Comparison of ENCODE assay signal across 9 cellular contexts in genomic region chr1:40801742-40802077, GRCh38. TPM values are rescaled to one million over a fixed set of nuclear protein-coding genes. Genes with fewer than 3 reads are reported as not detected.
A peak's percentile ranks its signal among the peaks of the same experiment; 100 is the strongest.
DNase-seq lines count a peak whose midpoint lies in the region; ATAC-seq and TF ChIP-seq lines count a peak whose summit lies in the region.
"Had no signal": no experiment of that assay in that cellular context is flagged by ENCODE, and none has a peak within 500 bp of the region (broad histone marks: within the 10 kb centered on the region; RNA-seq: fewer than 3 reads in every experiment).

No MANE protein-coding gene starts in this region.

- CTCF ChIA-PET in SK-N-SH (lab: Yijun Ruan, JAX), result no interaction called here

- in situ Hi-C loops in KBM-7 (cut with MboI; ENCODE audit: low pct_unique_long_range_greater_than_20kb, low sequenced_read_pairs), result no loop called here

- no peak for TF ChIP-seq CTCF in SK-N-SH (IDR thresholded peaks at IDR 0.05)

- H2AFZ ChIP-seq in SK-N-SH (ENCODE audit: low read depth), result peak overlapping the region; percentile 64

- 100% methylated on average over 1 of the region's 3 CpGs for WGBS in SK-N-SH (ENCODE audit: low lambda C conversion rate)

- H3K4me3 Mint-ChIP-seq in activated T-helper 17 cell treated with anti-CD3 and anti-CD28 coated beads, Interleukin-2, amount 50 U/mL, for 72 hours, result peak overlapping the region; percentile 65

- no peak for DNase-seq in SK-N-SH
- no peak for DNase-seq in KBM-7
- DNase-seq in stimulated activated CD4-positive, alpha-beta T cell treated with anti-CD3 and anti-CD28 coated beads, Interleukin-4, amount 100 ng/mL, for 4 hours, result no peak

- peak overlapping the region; percentile 80 for H3K4me2 ChIP-seq in SK-N-SH

- no peak for TF ChIP-seq EP300 in SK-N-SH (IDR thresholded peaks at IDR 0.05; ENCODE audit: borderline replicate concordance in 1 of 2, low read depth in 1 of 2, low read length in 1 of 2)

- H3K27me3 ChIP-seq in SK-N-SH (ENCODE audit: insufficient read depth), result no peaks in the 10 kb centered on the region
- peaks cover 17% of the 10 kb centered on the region for H3K27me3 ChIP-seq in iPS-20b (ENCODE audit: insufficient read depth, low read length)
- H3K27me3 ChIP-seq in stomach smooth muscle (ENCODE audit: control insufficient read depth in 1 of 2, insufficient read depth in 2 of 2, low read length in 2 of 2), result no peaks in the 10 kb centered on the region

- peaks cover 3% of the 10 kb centered on the region for H3F3A ChIP-seq in SK-N-SH (replicated peaks; ENCODE audit: insufficient read depth)

- H3K36me3 Mint-ChIP-seq in activated T-helper 17 cell treated with anti-CD3 and anti-CD28 coated beads, Interleukin-2, amount 50 U/mL, for 72 hours (ENCODE audit: low read depth), result no peaks in the 10 kb centered on the region

- H3K9me3 ChIP-seq in SK-N-SH (no peaks in the 10 kb centered on the region), iPS-20b (ENCODE audit: insufficient read depth, low read depth, low read length) (no peaks in the 10 kb centered on the region), stomach smooth muscle (ENCODE audit: control insufficient read depth in 2 of 2, low read length in 2 of 2) (no peaks in the 10 kb centered on the region)

- no peaks in the 10 kb centered on the region for H3K9me2 ChIP-seq in SK-N-SH

- no peaks in the 10 kb centered on the region for H3K27me3 Mint-ChIP-seq in activated T-helper 17 cell treated with anti-CD3 and anti-CD28 coated beads, Interleukin-2, amount 50 U/mL, for 72 hours

- H3K27ac ChIP-seq in SK-N-SH (ENCODE audit: low read depth in 2 of 2, low read length in 1 of 2) (no peak overlapping the region), iPS-20b (ENCODE audit: low read length) (no peak overlapping the region), stomach smooth muscle (ENCODE audit: low read length) (peak overlapping the region; percentile 83)

- no peak for TF ChIP-seq RAD21 in SK-N-SH (IDR thresholded peaks at IDR 0.05; ENCODE audit: low read length)

- no peaks in the 10 kb centered on the region for H4K20me1 ChIP-seq in SK-N-SH (ENCODE audit: insufficient read depth)

- H3K9ac ChIP-seq in SK-N-SH (peak overlapping the region; percentile 43; the same call in 1 of the 2 replicates), iPS-20b (ENCODE audit: low read depth, low read length) (no peak overlapping the region; the same call in 1 of the 2 replicates), stomach smooth muscle (ENCODE audit: low read length in 2 of 2) (peak overlapping the region; percentile 78 to 87)

- no peaks in the 10 kb centered on the region for H3K9me3 Mint-ChIP-seq in activated T-helper 17 cell treated with anti-CD3 and anti-CD28 coated beads, Interleukin-2, amount 50 U/mL, for 72 hours

- H3K36me3 ChIP-seq in SK-N-SH (replicated peaks in 1 of 2; ENCODE audit: control insufficient read depth in 1 of 2, insufficient read depth in 2 of 2, low read length in 1 of 2) (no peaks in the 10 kb centered on the region), iPS-20b (ENCODE audit: insufficient read depth, low read depth, low read length) (no peaks in the 10 kb centered on the region), stomach smooth muscle (ENCODE audit: control insufficient read depth in 2 of 2, insufficient read depth in 2 of 2, low read length in 2 of 2) (no peaks in the 10 kb centered on the region)

- H3K4me3 ChIP-seq in SK-N-SH (ENCODE audit: low read depth in 2 of 2, low read length in 1 of 2) (peak overlapping the region; percentile 51 to 59), iPS-20b (ENCODE audit: low read length) (peak overlapping the region; percentile 61; the same call in 1 of the 2 replicates), stomach smooth muscle (ENCODE audit: low read length in 2 of 2) (peak overlapping the region; percentile 69 to 71)

- peak overlapping the region; percentile 13 for H3K27ac Mint-ChIP-seq in activated T-helper 17 cell treated with anti-CD3 and anti-CD28 coated beads, Interleukin-2, amount 50 U/mL, for 72 hours

- no peaks in the 10 kb centered on the region for H3K79me2 ChIP-seq in SK-N-SH (ENCODE audit: insufficient read depth)

- H3K4me1 ChIP-seq in SK-N-SH (ENCODE audit: control insufficient read depth in 1 of 2, insufficient read depth in 2 of 2, low read depth in 1 of 2, low read length in 1 of 2) (peaks cover 0 to 29% of the 10 kb centered on the region in 2 experiments; a peak in 1 of 4 replicates), iPS-20b (ENCODE audit: insufficient read depth, low read length) (peaks cover 14% of the 10 kb centered on the region), stomach smooth muscle (ENCODE audit: control insufficient read depth, insufficient read depth, low read length) (peaks cover 79% of the 10 kb centered on the region)

- POLR2A ChIA-PET in SK-N-SH (lab: Yijun Ruan, JAX), result no interaction called here

- no peak for ATAC-seq in SK-N-SH treated with all-trans-retinoic acid at 6 μM for 48 hours
- ATAC-seq in activated T-helper 17 cell treated with anti-CD3 and anti-CD28 coated beads, Interleukin-2, amount 50 U/mL, for 72 hours (replicated peaks), result no peak
- ATAC-seq in HG03442 (IDR thresholded peaks at IDR 0.05; ENCODE audit: unreplicated experiment), result no peak

- H3K4me1 Mint-ChIP-seq in activated T-helper 17 cell treated with anti-CD3 and anti-CD28 coated beads, Interleukin-2, amount 50 U/mL, for 72 hours, result peaks cover 15% of the 10 kb centered on the region

TF ChIP-seq in SK-N-SH, 30 proteins besides CTCF, POLR2A, EP300 and RAD21:
- TF ChIP-seq NRF1 (IDR thresholded peaks at IDR 0.05; ENCODE audit: low read depth, low read length) (no peak), GATA2 (CRISPR knock-in tag; IDR thresholded peaks at IDR 0.05) (no peak), TEAD4 (IDR thresholded peaks at IDR 0.05; ENCODE audit: borderline replicate concordance, insufficient read depth) (no peak), FOXM1 (IDR thresholded peaks at IDR 0.05; ENCODE audit: low read depth) (no peak), RCOR1 (IDR thresholded peaks at IDR 0.05; ENCODE audit: low read length) (no peak), USF2 (IDR thresholded peaks at IDR 0.05; ENCODE audit: borderline replicate concordance, low read depth, low read length) (no peak), FOSL2 (IDR thresholded peaks at IDR 0.05; ENCODE audit: borderline replicate concordance, low read depth) (no peak), ELF1 (IDR thresholded peaks at IDR 0.05) (no peak)

TF ChIP-seq in SK-N-SH treated with all-trans-retinoic acid at 6 μM for 48 hours, 23 proteins besides CTCF, POLR2A, EP300 and RAD21:
- TF ChIP-seq, protein P1, sequence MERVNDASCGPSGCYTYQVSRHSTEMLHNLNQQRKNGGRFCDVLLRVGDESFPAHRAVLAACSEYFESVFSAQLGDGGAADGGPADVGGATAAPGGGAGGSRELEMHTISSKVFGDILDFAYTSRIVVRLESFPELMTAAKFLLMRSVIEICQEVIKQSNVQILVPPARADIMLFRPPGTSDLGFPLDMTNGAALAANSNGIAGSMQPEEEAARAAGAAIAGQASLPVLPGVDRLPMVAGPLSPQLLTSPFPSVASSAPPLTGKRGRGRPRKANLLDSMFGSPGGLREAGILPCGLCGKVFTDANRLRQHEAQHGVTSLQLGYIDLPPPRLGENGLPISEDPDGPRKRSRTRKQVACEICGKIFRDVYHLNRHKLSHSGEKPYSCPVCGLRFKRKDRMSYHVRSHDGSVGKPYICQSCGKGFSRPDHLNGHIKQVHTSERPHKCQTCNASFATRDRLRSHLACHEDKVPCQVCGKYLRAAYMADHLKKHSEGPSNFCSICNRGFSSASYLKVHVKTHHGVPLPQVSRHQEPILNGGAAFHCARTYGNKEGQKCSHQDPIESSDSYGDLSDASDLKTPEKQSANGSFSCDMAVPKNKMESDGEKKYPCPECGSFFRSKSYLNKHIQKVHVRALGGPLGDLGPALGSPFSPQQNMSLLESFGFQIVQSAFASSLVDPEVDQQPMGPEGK (CRISPR knock-in tag; IDR thresholded peaks at IDR 0.05; ENCODE audit: borderline replicate concordance), result no peak
- TF ChIP-seq CSDC2 (CRISPR knock-in tag; IDR thresholded peaks at IDR 0.05) (no peak), RARB (CRISPR knock-in tag; IDR thresholded peaks at IDR 0.05) (no peak), ESRRG (CRISPR knock-in tag; IDR thresholded peaks at IDR 0.05) (no peak), TSHZ2 (CRISPR knock-in tag; IDR thresholded peaks at IDR 0.05) (no peak), TCF4 (CRISPR knock-in tag; IDR thresholded peaks at IDR 0.05; ENCODE audit: borderline replicate concordance) (no peak)

RNA-seq across cellular contexts. Expression of gene KCNQ4, which starts 18.1 kb away (rescaled TPM):
- 0.05 and 0.15 TPM in 2 replicates for polyA plus RNA-seq in SK-N-SH (2012; rRNA removed)
- polyA plus RNA-seq in SK-N-SH (2012; cell fraction: cytosol; rRNA removed), result 0.03 and 0.05 TPM in 2 replicates
- polyA plus RNA-seq in SK-N-SH (2012; cell fraction: nucleus; rRNA removed), result 0.43 and 0.44 TPM in 2 replicates
- total RNA-seq in activated T-helper 17 cell treated with anti-CD3 and anti-CD28 coated beads, Interleukin-2, amount 50 U/mL, for 72 hours, result 1 to 10 TPM in 1 of 2 donors, under 1 TPM in 1; 0.45 to 1.5 TPM
- polyA plus RNA-seq: neural cell had no signal
